In genomic region chr20:24781061-24781980, GRCh38 we compare ENCODE assay signal across 8 cellular contexts.
A peak's percentile ranks its signal among the peaks of the same experiment; 100 is the strongest.
DNase-seq lines count a peak whose midpoint lies in the region; ATAC-seq and TF ChIP-seq lines count a peak whose summit lies in the region.

No MANE protein-coding gene starts in this region.

- peaks cover 3% of the 10 kb centered on the region in 2 donors for H3K9me3 Mint-ChIP-seq in stimulated activated naive B cell treated with anti-CD40 and anti-IgM and Interleukin-4, amounts not matched to agents 10 μg/mL and 1 μg/mL and 100 μg/mL, for 72 hours

- no peak overlapping the region for H3K4me3 Mint-ChIP-seq in stimulated activated naive B cell treated with anti-CD40 and anti-IgM and Interleukin-4, amounts not matched to agents 10 μg/mL and 1 μg/mL and 100 μg/mL, for 72 hours

- no peaks in the 10 kb centered on the region for H3K36me3 ChIP-seq in left ventricle myocardium inferior

- no peaks in the 10 kb centered on the region for H3K4me1 ChIP-seq in left ventricle myocardium inferior

- no peaks in the 10 kb centered on the region for H3K9me3 ChIP-seq in left ventricle myocardium inferior (replicated peaks)

- intact Hi-C loops in left ventricle myocardium inferior (cut with micrococcal nuclease): no loop called here

- H3K4me3 ChIP-seq in HL-60 (replicated peaks; ENCODE audit: insufficient read depth, low read length) (no peak overlapping the region), WI38 (ENCODE audit: low read depth, low read length) (no peak overlapping the region), left ventricle myocardium inferior (no peak overlapping the region)

- ATAC-seq in stimulated activated naive B cell treated with anti-CD40 and anti-IgM and Interleukin-4, amounts not matched to agents 10 μg/mL and 1 μg/mL and 100 μg/mL, for 72 hours (replicated peaks): peak; percentile 68 to 82
- no peak for ATAC-seq in HG02763 (IDR thresholded peaks at IDR 0.05; ENCODE audit: unreplicated experiment)

- H3K27ac Mint-ChIP-seq in stimulated activated naive B cell treated with anti-CD40 and anti-IgM and Interleukin-4, amounts not matched to agents 10 μg/mL and 1 μg/mL and 100 μg/mL, for 72 hours: no peak overlapping the region

- TF ChIP-seq CTCF in HL-60 (IDR thresholded peaks at IDR 0.05; ENCODE audit: insufficient read depth, low read length) (peak; percentile 5), WI38 (IDR thresholded peaks at IDR 0.05; ENCODE audit: low read depth, low read length) (peak; percentile 79), left ventricle myocardium inferior (IDR thresholded peaks at IDR 0.05; ENCODE audit: borderline replicate concordance) (peak; percentile 66)

- peak; percentile 4 for DNase-seq in DMS114 treated with DMSO at 0.1 percent for 48 hours (lab: John Stamatoyannopoulos, UW; ENCODE audit: unreplicated experiment)
- DNase-seq in HL-60 (ENCODE audit: low read depth in 1 of 2, low spot score in 1 of 2): peak in 1 of 2 experiments; percentile 25
- DNase-seq in left ventricle myocardium inferior: no peak
- DNase-seq in stimulated activated naive B cell treated with anti-CD40 and anti-IgM and Interleukin-4, amounts not matched to agents 10 μg/mL and 1 μg/mL and 100 μg/mL, for 72 hours: no peak
- DNase-seq in NOMO-1 treated with DMSO at 0.1 percent for 48 hours (lab: John Stamatoyannopoulos, UW; ENCODE audit: unreplicated experiment): no peak
- DNase-seq in AML-193 (lab: John Stamatoyannopoulos, UW): no peak

- H3K27me3 ChIP-seq in HL-60 (ENCODE audit: insufficient read depth, poor library complexity, severe bottlenecking) (no peaks in the 10 kb centered on the region), left ventricle myocardium inferior (ENCODE audit: low read depth) (peaks cover 34% of the 10 kb centered on the region)

- H3K27ac ChIP-seq in HL-60 (replicated peaks) (no peak overlapping the region), left ventricle myocardium inferior (replicated peaks) (no peak overlapping the region)

- no peaks in the 10 kb centered on the region for H3K36me3 Mint-ChIP-seq in stimulated activated naive B cell treated with anti-CD40 and anti-IgM and Interleukin-4, amounts not matched to agents 10 μg/mL and 1 μg/mL and 100 μg/mL, for 72 hours

- H3K27me3 Mint-ChIP-seq in stimulated activated naive B cell treated with anti-CD40 and anti-IgM and Interleukin-4, amounts not matched to agents 10 μg/mL and 1 μg/mL and 100 μg/mL, for 72 hours: peaks cover 27 to 38% of the 10 kb centered on the region in 2 donors

- peaks cover 5 to 17% of the 10 kb centered on the region in 2 donors for H3K4me1 Mint-ChIP-seq in stimulated activated naive B cell treated with anti-CD40 and anti-IgM and Interleukin-4, amounts not matched to agents 10 μg/mL and 1 μg/mL and 100 μg/mL, for 72 hours

Comparison
In these comparisons a context has a peak if more than half of its experiments do, and no peak if none do; other contexts are left out.
1. CTCF ChIP-seq: peak in every context shown above with its lines; median percentile 79 in WI38; 66 in left ventricle myocardium inferior; 5 in HL-60.